Comparison of ENCODE assay signal across 5 cellular contexts in the genomic region with DNA sequence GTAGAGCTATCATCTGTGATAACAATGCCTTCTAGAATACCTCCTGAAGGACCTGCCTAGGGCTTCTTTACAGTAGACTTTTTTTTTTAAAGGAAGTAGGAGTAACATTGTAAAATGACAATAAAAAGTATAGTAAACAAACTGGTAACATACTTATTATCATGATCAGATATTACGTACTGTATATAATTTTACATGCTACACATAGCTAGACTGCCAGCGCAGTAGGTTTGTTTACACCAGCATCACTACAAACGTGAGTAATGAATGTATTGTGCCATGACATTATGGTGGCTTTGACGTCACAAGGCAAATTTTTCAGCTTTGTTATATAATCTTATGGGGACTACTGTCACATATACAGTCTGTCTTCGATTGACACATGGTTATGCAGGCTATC.
"Had no signal": no experiment of that assay in that cellular context is flagged by ENCODE, and none has a peak within 500 bp of the region (broad histone marks: within the 10 kb centered on the region; RNA-seq: fewer than 3 reads in every experiment).

No MANE protein-coding gene starts in this region.

- ATAC-seq: HepG2 had no signal

- H3K27ac ChIP-seq: HL-60 had no signal

- DNase-seq: H9, HCEC 1CT, KG1 had no signal
